In genomic region chr1:9281071-9281827, GRCh38 we compare ENCODE assay signal across 1 cellular context.
TF ChIP-seq lines count a peak whose summit lies in the region.

No MANE protein-coding gene starts in this region.

TF ChIP-seq in K562, 482 proteins besides CTCF, POLR2A, EP300 and RAD21:
- peak; percentile 68 for TF ChIP-seq CEBPB (tag; IDR thresholded peaks at IDR 0.05)
- no peak for TF ChIP-seq RERE (CRISPR knock-in tag; IDR thresholded peaks at IDR 0.05; ENCODE audit: borderline replicate concordance)
- TF ChIP-seq RNF2 (IDR thresholded peaks at IDR 0.05) = no peak
- TF ChIP-seq CEBPG (CRISPR knock-in tag; IDR thresholded peaks at IDR 0.05) = no peak
- TF ChIP-seq CEBPG (tag; conservative IDR thresholded peaks at IDR 0.05 in 1 of 2, IDR thresholded peaks at IDR 0.05 in 1 of 2) = peak in 1 of 2 experiments; percentile 64; a peak in 2 of 4 replicates
